ENCODE assay signal across 1 cellular context in genomic region chr19:2014081-2014693, GRCh38.
TF ChIP-seq lines count a peak whose summit lies in the region.

No MANE protein-coding gene starts in this region.

TF ChIP-seq in endothelial cell of umbilical vein, 7 proteins besides CTCF, POLR2A, EP300 and RAD21:
- no peak for TF ChIP-seq MAX (IDR thresholded peaks at IDR 0.05; ENCODE audit: insufficient read depth, insufficient read length)
